1 cellular context compared by ENCODE assay signal in the genomic region with DNA sequence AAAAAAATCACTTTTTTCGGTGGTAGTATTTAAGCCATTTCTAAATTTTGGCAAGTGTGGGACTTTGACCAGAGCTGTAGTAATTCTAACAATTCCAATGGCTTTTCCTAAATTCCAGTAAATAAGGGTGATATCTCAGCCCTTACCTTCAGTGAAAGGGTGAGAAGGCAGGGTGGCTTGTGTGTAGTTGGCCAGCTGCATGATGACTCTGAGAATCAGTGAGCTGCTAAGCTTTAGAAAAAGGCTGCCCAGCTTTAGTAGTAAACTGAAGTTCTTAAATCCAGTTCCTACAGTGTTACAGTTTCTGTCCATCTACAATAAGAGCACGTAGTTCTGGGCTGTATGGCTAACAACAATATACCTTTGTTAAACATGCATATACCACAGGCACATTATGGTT.
TF ChIP-seq lines count a peak whose summit lies in the region.

No MANE protein-coding gene starts in this region.

TF ChIP-seq in GM12878, 131 proteins besides CTCF, POLR2A, EP300 and RAD21:
- TF ChIP-seq, protein P1, sequence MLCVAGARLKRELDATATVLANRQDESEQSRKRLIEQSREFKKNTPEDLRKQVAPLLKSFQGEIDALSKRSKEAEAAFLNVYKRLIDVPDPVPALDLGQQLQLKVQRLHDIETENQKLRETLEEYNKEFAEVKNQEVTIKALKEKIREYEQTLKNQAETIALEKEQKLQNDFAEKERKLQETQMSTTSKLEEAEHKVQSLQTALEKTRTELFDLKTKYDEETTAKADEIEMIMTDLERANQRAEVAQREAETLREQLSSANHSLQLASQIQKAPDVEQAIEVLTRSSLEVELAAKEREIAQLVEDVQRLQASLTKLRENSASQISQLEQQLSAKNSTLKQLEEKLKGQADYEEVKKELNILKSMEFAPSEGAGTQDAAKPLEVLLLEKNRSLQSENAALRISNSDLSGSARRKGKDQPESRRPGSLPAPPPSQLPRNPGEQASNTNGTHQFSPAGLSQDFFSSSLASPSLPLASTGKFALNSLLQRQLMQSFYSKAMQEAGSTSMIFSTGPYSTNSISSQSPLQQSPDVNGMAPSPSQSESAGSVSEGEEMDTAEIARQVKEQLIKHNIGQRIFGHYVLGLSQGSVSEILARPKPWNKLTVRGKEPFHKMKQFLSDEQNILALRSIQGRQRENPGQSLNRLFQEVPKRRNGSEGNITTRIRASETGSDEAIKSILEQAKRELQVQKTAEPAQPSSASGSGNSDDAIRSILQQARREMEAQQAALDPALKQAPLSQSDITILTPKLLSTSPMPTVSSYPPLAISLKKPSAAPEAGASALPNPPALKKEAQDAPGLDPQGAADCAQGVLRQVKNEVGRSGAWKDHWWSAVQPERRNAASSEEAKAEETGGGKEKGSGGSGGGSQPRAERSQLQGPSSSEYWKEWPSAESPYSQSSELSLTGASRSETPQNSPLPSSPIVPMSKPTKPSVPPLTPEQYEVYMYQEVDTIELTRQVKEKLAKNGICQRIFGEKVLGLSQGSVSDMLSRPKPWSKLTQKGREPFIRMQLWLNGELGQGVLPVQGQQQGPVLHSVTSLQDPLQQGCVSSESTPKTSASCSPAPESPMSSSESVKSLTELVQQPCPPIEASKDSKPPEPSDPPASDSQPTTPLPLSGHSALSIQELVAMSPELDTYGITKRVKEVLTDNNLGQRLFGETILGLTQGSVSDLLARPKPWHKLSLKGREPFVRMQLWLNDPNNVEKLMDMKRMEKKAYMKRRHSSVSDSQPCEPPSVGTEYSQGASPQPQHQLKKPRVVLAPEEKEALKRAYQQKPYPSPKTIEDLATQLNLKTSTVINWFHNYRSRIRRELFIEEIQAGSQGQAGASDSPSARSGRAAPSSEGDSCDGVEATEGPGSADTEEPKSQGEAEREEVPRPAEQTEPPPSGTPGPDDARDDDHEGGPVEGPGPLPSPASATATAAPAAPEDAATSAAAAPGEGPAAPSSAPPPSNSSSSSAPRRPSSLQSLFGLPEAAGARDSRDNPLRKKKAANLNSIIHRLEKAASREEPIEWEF (IDR thresholded peaks at IDR 0.05; ENCODE audit: insufficient replicate concordance, low read depth, low read length), result no peak
- TF ChIP-seq, protein P2, sequence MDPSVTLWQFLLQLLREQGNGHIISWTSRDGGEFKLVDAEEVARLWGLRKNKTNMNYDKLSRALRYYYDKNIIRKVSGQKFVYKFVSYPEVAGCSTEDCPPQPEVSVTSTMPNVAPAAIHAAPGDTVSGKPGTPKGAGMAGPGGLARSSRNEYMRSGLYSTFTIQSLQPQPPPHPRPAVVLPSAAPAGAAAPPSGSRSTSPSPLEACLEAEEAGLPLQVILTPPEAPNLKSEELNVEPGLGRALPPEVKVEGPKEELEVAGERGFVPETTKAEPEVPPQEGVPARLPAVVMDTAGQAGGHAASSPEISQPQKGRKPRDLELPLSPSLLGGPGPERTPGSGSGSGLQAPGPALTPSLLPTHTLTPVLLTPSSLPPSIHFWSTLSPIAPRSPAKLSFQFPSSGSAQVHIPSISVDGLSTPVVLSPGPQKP (IDR thresholded peaks at IDR 0.05; ENCODE audit: low read depth, low read length), result no peak
- no peak for TF ChIP-seq CREB1 (IDR thresholded peaks at IDR 0.05; ENCODE audit: low read depth)
- TF ChIP-seq SRF (IDR thresholded peaks at IDR 0.05; ENCODE audit: low read depth in 2 of 2, low read length in 2 of 2), result no peak
- TF ChIP-seq, protein P3, sequence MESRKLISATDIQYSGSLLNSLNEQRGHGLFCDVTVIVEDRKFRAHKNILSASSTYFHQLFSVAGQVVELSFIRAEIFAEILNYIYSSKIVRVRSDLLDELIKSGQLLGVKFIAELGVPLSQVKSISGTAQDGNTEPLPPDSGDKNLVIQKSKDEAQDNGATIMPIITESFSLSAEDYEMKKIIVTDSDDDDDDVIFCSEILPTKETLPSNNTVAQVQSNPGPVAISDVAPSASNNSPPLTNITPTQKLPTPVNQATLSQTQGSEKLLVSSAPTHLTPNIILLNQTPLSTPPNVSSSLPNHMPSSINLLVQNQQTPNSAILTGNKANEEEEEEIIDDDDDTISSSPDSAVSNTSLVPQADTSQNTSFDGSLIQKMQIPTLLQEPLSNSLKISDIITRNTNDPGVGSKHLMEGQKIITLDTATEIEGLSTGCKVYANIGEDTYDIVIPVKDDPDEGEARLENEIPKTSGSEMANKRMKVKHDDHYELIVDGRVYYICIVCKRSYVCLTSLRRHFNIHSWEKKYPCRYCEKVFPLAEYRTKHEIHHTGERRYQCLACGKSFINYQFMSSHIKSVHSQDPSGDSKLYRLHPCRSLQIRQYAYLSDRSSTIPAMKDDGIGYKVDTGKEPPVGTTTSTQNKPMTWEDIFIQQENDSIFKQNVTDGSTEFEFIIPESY (IDR thresholded peaks at IDR 0.05), result no peak
- TF ChIP-seq BMI1 (IDR thresholded peaks at IDR 0.05; ENCODE audit: borderline replicate concordance), result no peak
- TF ChIP-seq, protein P4, sequence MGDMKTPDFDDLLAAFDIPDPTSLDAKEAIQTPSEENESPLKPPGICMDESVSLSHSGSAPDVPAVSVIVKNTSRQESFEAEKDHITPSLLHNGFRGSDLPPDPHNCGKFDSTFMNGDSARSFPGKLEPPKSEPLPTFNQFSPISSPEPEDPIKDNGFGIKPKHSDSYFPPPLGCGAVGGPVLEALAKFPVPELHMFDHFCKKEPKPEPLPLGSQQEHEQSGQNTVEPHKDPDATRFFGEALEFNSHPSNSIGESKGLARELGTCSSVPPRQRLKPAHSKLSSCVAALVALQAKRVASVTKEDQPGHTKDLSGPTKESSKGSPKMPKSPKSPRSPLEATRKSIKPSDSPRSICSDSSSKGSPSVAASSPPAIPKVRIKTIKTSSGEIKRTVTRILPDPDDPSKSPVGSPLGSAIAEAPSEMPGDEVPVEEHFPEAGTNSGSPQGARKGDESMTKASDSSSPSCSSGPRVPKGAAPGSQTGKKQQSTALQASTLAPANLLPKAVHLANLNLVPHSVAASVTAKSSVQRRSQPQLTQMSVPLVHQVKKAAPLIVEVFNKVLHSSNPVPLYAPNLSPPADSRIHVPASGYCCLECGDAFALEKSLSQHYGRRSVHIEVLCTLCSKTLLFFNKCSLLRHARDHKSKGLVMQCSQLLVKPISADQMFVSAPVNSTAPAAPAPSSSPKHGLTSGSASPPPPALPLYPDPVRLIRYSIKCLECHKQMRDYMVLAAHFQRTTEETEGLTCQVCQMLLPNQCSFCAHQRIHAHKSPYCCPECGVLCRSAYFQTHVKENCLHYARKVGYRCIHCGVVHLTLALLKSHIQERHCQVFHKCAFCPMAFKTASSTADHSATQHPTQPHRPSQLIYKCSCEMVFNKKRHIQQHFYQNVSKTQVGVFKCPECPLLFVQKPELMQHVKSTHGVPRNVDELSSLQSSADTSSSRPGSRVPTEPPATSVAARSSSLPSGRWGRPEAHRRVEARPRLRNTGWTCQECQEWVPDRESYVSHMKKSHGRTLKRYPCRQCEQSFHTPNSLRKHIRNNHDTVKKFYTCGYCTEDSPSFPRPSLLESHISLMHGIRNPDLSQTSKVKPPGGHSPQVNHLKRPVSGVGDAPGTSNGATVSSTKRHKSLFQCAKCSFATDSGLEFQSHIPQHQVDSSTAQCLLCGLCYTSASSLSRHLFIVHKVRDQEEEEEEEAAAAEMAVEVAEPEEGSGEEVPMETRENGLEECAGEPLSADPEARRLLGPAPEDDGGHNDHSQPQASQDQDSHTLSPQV (IDR thresholded peaks at IDR 0.05), result no peak
- TF ChIP-seq STAT1 (conservative IDR thresholded peaks at IDR 0.05), result no peak
- no peak for TF ChIP-seq PML (IDR thresholded peaks at IDR 0.05; ENCODE audit: low read length)
- no peak for TF ChIP-seq POLR2AphosphoS5 (IDR thresholded peaks at IDR 0.05; ENCODE audit: low read length)
- no peak for TF ChIP-seq FOXK2 (IDR thresholded peaks at IDR 0.05)
- TF ChIP-seq CBX5 (IDR thresholded peaks at IDR 0.05; ENCODE audit: low read depth), result no peak
